19 cellular contexts compared by ENCODE assay signal in genomic region chr2:189614585-189614984, GRCh38. TPM values are rescaled to one million over a fixed set of nuclear protein-coding genes. Genes with fewer than 3 reads are reported as not detected.
DNase-seq lines count a peak whose midpoint lies in the region; ATAC-seq, FAIRE-seq and TF ChIP-seq lines count a peak whose summit lies in the region.
"Had no signal": no experiment of that assay in that cellular context is flagged by ENCODE, and none has a peak within 500 bp of the region (broad histone marks: within the 10 kb centered on the region; RNA-seq: fewer than 3 reads in every experiment).

No MANE protein-coding gene starts in this region.

- no peak for ATAC-seq in GM19035 (IDR thresholded peaks at IDR 0.05; ENCODE audit: unreplicated experiment)
- no peak for ATAC-seq in HG02798 (IDR thresholded peaks at IDR 0.05; ENCODE audit: poor library complexity, unreplicated experiment)
- ATAC-seq: HCT116 had no signal

- H3K4me3 ChIP-seq in keratinocyte (ENCODE audit: control insufficient read depth in 2 of 3, extremely low read depth in 1 of 3, insufficient read depth in 2 of 3, low read depth in 1 of 3, low read length in 3 of 3) (no peak overlapping the region), osteoblast (ENCODE audit: insufficient read depth, low read length) (no peak overlapping the region)

- H3K27ac ChIP-seq in keratinocyte (ENCODE audit: control insufficient read depth, insufficient read depth, low read length), result no peak overlapping the region
- no peak overlapping the region for H3K27ac ChIP-seq in osteoblast (ENCODE audit: low read depth, low read length)
- H3K27ac ChIP-seq: 22Rv1 had no signal

- H3K9ac ChIP-seq in keratinocyte (ENCODE audit: control insufficient read depth, extremely low read depth, insufficient read depth, low read length), result no peak overlapping the region

- peak; percentile 51 for FAIRE-seq in keratinocyte (lab: Jason Lieb, UNC)
- FAIRE-seq: GM19239 had no signal

- peak; percentile 11 for DNase-seq in DMS53 (lab: John Stamatoyannopoulos, UW)
- no peak for DNase-seq in DMS53 treated with DMSO at 0.1 percent for 48 hours (lab: John Stamatoyannopoulos, UW; ENCODE audit: unreplicated experiment)
- DNase-seq in keratinocyte (ENCODE audit: low read depth, low spot score), result no peak
- no peak for DNase-seq in osteoblast (ENCODE audit: insufficient read length, low spot score, missing footprints)
- DNase-seq in NCI-H1092 (lab: John Stamatoyannopoulos, UW), result no peak
- no peak for DNase-seq in GM10248 (ENCODE audit: extremely low spot score)
- DNase-seq: DND-41, GOT3, KBM-7, NCI-H187 treated with DMSO at 0.1 percent for 48 hours, NCI-H510A treated with DMSO at 0.1 percent for 48 hours, NCI-H774, OCI-M1, SHP77 had no signal

- POLR2A ChIA-PET in GM10248 (lab: Yijun Ruan, JAX), result no interaction called here

- H3K9me3 ChIP-seq in keratinocyte (ENCODE audit: control insufficient read depth, low read depth, low read length) (no peaks in the 10 kb centered on the region), osteoblast (ENCODE audit: low read depth, low read length) (no peaks in the 10 kb centered on the region)

- TF ChIP-seq CTCF in keratinocyte (optimal IDR thresholded peaks at IDR 0.05 in 1 of 3, IDR thresholded peaks at IDR 0.05 in 1 of 3, conservative IDR thresholded peaks at IDR 0.05 in 1 of 3; ENCODE audit: extremely low read depth in 1 of 3, insufficient read depth in 2 of 3, low read length in 3 of 3), result no peak
- no peak for TF ChIP-seq CTCF in osteoblast (IDR thresholded peaks at IDR 0.05; ENCODE audit: extremely low read depth, low read depth, low read length)
- TF ChIP-seq CTCF in GM10248 (IDR thresholded peaks at IDR 0.05; ENCODE audit: control extremely low read depth, extremely low read depth, low read depth, missing control alignments), result no peak

- H3K27me3 ChIP-seq in keratinocyte (ENCODE audit: control insufficient read depth, extremely low read depth, insufficient read depth, low read length) (no peaks in the 10 kb centered on the region), osteoblast (ENCODE audit: insufficient read depth, low read length) (no peaks in the 10 kb centered on the region)

- H2AFZ ChIP-seq in keratinocyte (ENCODE audit: control insufficient read depth, low read length) (no peak overlapping the region), osteoblast (ENCODE audit: low read length) (peak overlapping the region; percentile 36)

- H3K4me2 ChIP-seq in keratinocyte (ENCODE audit: control insufficient read depth, extremely low read depth, insufficient read depth, low read depth, low read length) (no peak overlapping the region), osteoblast (ENCODE audit: insufficient read depth, low read length) (no peak overlapping the region)

- H3K4me1 ChIP-seq in keratinocyte (ENCODE audit: control insufficient read depth, extremely low read depth, insufficient read depth, low read length) (peaks cover 10% of the 10 kb centered on the region), osteoblast (ENCODE audit: insufficient read depth, low read length) (peaks cover 16% of the 10 kb centered on the region)

- no peaks in the 10 kb centered on the region for H3K36me3 ChIP-seq in keratinocyte (ENCODE audit: control insufficient read depth in 2 of 2, extremely low read depth in 1 of 2, insufficient read depth in 2 of 2, low read length in 2 of 2)
- no peaks in the 10 kb centered on the region for H3K36me3 ChIP-seq in osteoblast (ENCODE audit: insufficient read depth, low read length)

- H4K20me1 ChIP-seq in keratinocyte (ENCODE audit: control insufficient read depth, extremely low read depth, insufficient read depth, low read length) (no peaks in the 10 kb centered on the region), osteoblast (ENCODE audit: insufficient read depth, low read length) (no peaks in the 10 kb centered on the region)

- no peaks in the 10 kb centered on the region for H3K9me1 ChIP-seq in keratinocyte (ENCODE audit: control insufficient read depth, extremely low read depth, insufficient read depth, low read length)

- H3K79me2 ChIP-seq in keratinocyte (ENCODE audit: control insufficient read depth, insufficient read depth, low read length) (no peaks in the 10 kb centered on the region), osteoblast (ENCODE audit: insufficient read depth, low read length) (no peaks in the 10 kb centered on the region)

- dilution Hi-C loops in keratinocyte (cut with MboI; ENCODE audit: extremely low pct_ligation_motif_present, low sequenced_read_pairs), result no loop called here

- CTCF ChIA-PET in GM10248 (lab: Yijun Ruan, JAX), result interaction anchor here (1.8 kb wide), 1 partner anchor 15 kb away, joined by 6 read pairs; no protein-coding TSS in a partner anchor

RNA-seq across cellular contexts. Expression of gene SLC40A1, which starts 34.0 kb away (rescaled TPM):
- 0.02 to 0.18 TPM (median 0.09 TPM) in 3 replicates for polyA plus RNA-seq in keratinocyte
- polyA plus RNA-seq in keratinocyte (2011; ENCODE audit: low read depth), result 0.85 TPM
- polyA plus RNA-seq in keratinocyte (2011; cell fraction: cytosol; rRNA removed), result 0.09 and 0.22 TPM in 2 replicates
- 0.13 and 0.19 TPM in 2 replicates for polyA plus RNA-seq in keratinocyte (2011; cell fraction: nucleus; rRNA removed)
- polyA plus RNA-seq in keratinocyte (2012; ENCODE audit: low replicate concordance), result 0.11 and 1.0 TPM in 2 replicates
- 0.13 to 0.36 TPM in 2 of 3 replicates, not detected in the other for polyA minus RNA-seq in keratinocyte
- not detected for polyA minus RNA-seq in keratinocyte (2011; cell fraction: cytosol; rRNA and poly(A)+ RNA removed)
- not detected in 2 replicates for polyA minus RNA-seq in keratinocyte (2011; cell fraction: nucleus; rRNA and poly(A)+ RNA removed)
- 10.9 and 13.6 TPM in 2 replicates for total RNA-seq in osteoblast

RNA-seq across cellular contexts. Expression of gene ASNSD1, which starts 46.7 kb away (rescaled TPM):
- 23.9 to 40.0 TPM (median 30.7 TPM) in 3 replicates for polyA plus RNA-seq in keratinocyte
- 54.0 TPM for polyA plus RNA-seq in keratinocyte (2011; ENCODE audit: low read depth)
- polyA plus RNA-seq in keratinocyte (2011; cell fraction: cytosol; rRNA removed), result 23.3 and 41.0 TPM in 2 replicates
- polyA plus RNA-seq in keratinocyte (2011; cell fraction: nucleus; rRNA removed), result 11.4 and 16.9 TPM in 2 replicates
- 20.1 and 31.0 TPM in 2 replicates for polyA plus RNA-seq in keratinocyte (2012; ENCODE audit: low replicate concordance)
- 1.9 to 20.8 TPM (median 10.6 TPM) in 3 replicates for polyA minus RNA-seq in keratinocyte
- polyA minus RNA-seq in keratinocyte (2011; cell fraction: cytosol; rRNA and poly(A)+ RNA removed), result 50.3 TPM
- polyA minus RNA-seq in keratinocyte (2011; cell fraction: nucleus; rRNA and poly(A)+ RNA removed), result 8.0 and 10.2 TPM in 2 replicates
- total RNA-seq in osteoblast, result 79.0 and 81.8 TPM in 2 replicates

RNA-seq across cellular contexts. Expression of gene ANKAR, which starts 59.9 kb away (rescaled TPM):
- 0.41 to 1.6 TPM (median 1.4 TPM) in 3 replicates for polyA plus RNA-seq in keratinocyte
- polyA plus RNA-seq in keratinocyte (2011; ENCODE audit: low read depth), result 0.31 TPM
- polyA plus RNA-seq in keratinocyte (2011; cell fraction: cytosol; rRNA removed), result 0.40 and 0.86 TPM in 2 replicates
- 1.1 and 1.9 TPM in 2 replicates for polyA plus RNA-seq in keratinocyte (2011; cell fraction: nucleus; rRNA removed)
- polyA plus RNA-seq in keratinocyte (2012; ENCODE audit: low replicate concordance), result 0.45 and 0.84 TPM in 2 replicates
- polyA minus RNA-seq in keratinocyte, result 1.4 to 2.8 TPM in 2 of 3 replicates, not detected in the other
- 0.38 TPM for polyA minus RNA-seq in keratinocyte (2011; cell fraction: cytosol; rRNA and poly(A)+ RNA removed)
- polyA minus RNA-seq in keratinocyte (2011; cell fraction: nucleus; rRNA and poly(A)+ RNA removed), result 2.1 and 6.3 TPM in 2 replicates
- 14.1 TPM in 2 replicates for total RNA-seq in osteoblast
